Comparison of ENCODE assay signal across 26 cellular contexts in genomic region chr7:110664798-110665197, GRCh38.
DNase-seq lines count a peak whose midpoint lies in the region; ATAC-seq, FAIRE-seq and TF ChIP-seq lines count a peak whose summit lies in the region.
"Had no signal": no experiment of that assay in that cellular context is flagged by ENCODE, and none has a peak within 500 bp of the region (broad histone marks: within the 10 kb centered on the region; RNA-seq: fewer than 3 reads in every experiment).

No MANE protein-coding gene starts in this region.

- H3K9me3 ChIP-seq in SK-N-MC (ENCODE audit: low read depth, low read length), result no peaks in the 10 kb centered on the region
- no peaks in the 10 kb centered on the region for H3K9me3 ChIP-seq in endothelial cell of umbilical vein (replicated peaks; ENCODE audit: control insufficient read depth, insufficient read depth, low read length)

- dilution Hi-C loops in endothelial cell of umbilical vein (cut with MboI; ENCODE audit: extremely low pct_ligation_motif_present, low sequenced_read_pairs), result no loop called here

- no peak overlapping the region for H3K4me3 Mint-ChIP-seq in nephron progenitor cell
- H3K4me3 Mint-ChIP-seq: CD4-positive, CD25-positive, alpha-beta regulatory T cell; CD8-positive, alpha-beta memory T cell; GM23338 had no signal

- H4K20me1 ChIP-seq in endothelial cell of umbilical vein (replicated peaks; ENCODE audit: control insufficient read depth, extremely low read depth, insufficient read depth, low read length), result no peaks in the 10 kb centered on the region

- H3K36me3 Mint-ChIP-seq in nephron progenitor cell (ENCODE audit: low read depth), result peaks cover 17% of the 10 kb centered on the region

- H3K27ac Mint-ChIP-seq in nephron progenitor cell, result peak overlapping the region; percentile 11
- H3K27ac Mint-ChIP-seq: CD4-positive, CD25-positive, alpha-beta regulatory T cell; GM23338; HFFc6 had no signal

- POLR2A ChIA-PET in endothelial cell of umbilical vein (lab: Charles Lee), result no interaction called here

- no peak for TF ChIP-seq POLR2A in endothelial cell of umbilical vein (IDR thresholded peaks at IDR 0.05; ENCODE audit: low read depth, low read length)

- H3K27me3 ChIP-seq in endothelial cell of umbilical vein (ENCODE audit: control insufficient read depth in 2 of 2, insufficient read depth in 2 of 2, low read length in 2 of 2), result no peaks in the 10 kb centered on the region
- H3K27me3 ChIP-seq: BE2C had no signal

- no peaks in the 10 kb centered on the region for H3K9me1 ChIP-seq in endothelial cell of umbilical vein (replicated peaks; ENCODE audit: control insufficient read depth, extremely low read depth, insufficient read depth, low read length)

- peaks cover 33% of the 10 kb centered on the region for H3K9me3 Mint-ChIP-seq in nephron progenitor cell

- DNase-seq in SK-N-MC (ENCODE audit: low read depth, low spot score) (peak; percentile 3), endothelial cell of umbilical vein (ENCODE audit: low read depth, low spot score) (no peak), fibroblast of peridontal ligament (ENCODE audit: extremely low read depth) (peak; percentile 1), nephron progenitor cell (no peak), ureter (ENCODE audit: low spot score) (no peak), NCI-H345 treated with DMSO at 0.1 percent for 48 hours (lab: John Stamatoyannopoulos, UW; ENCODE audit: unreplicated experiment) (no peak)
- no peak for DNase-seq in stimulated activated CD4-positive, alpha-beta T cell treated with anti-CD3 and anti-CD28 coated beads, Interleukin-2, amount 100 ng/mL, for 24 hours
- DNase-seq: ACHN; BE2C; C1 segment of cervical spinal cord; CD4-positive, CD25-positive, alpha-beta regulatory T cell; CD8-positive, alpha-beta memory T cell; COR-L47; DMS 273 treated with DMSO at 0.1 percent for 48 hours; DMS53; HCEC 1CT; HFFc6; IMR-90 had no signal

- intact Hi-C loops in endothelial cell of umbilical vein (cut with micrococcal nuclease), result no loop called here

- no peak for ATAC-seq in GM21529 (IDR thresholded peaks at IDR 0.05; ENCODE audit: unreplicated experiment)
- ATAC-seq: GM23338, K562 had no signal

- no peak overlapping the region for H3K4me2 ChIP-seq in endothelial cell of umbilical vein (ENCODE audit: insufficient read depth, low read length)
- H3K4me2 ChIP-seq: GM23338 had no signal

- H3K27me3 Mint-ChIP-seq in nephron progenitor cell (ENCODE audit: low read depth, poor library complexity), result peaks cover 4% of the 10 kb centered on the region
- H3K27me3 Mint-ChIP-seq: CD4-positive, CD25-positive, alpha-beta regulatory T cell; CD8-positive, alpha-beta memory T cell had no signal

- H3K36me3 ChIP-seq in SK-N-MC (ENCODE audit: insufficient read depth, low read length) (no peaks in the 10 kb centered on the region), endothelial cell of umbilical vein (ENCODE audit: control insufficient read depth in 2 of 2, extremely low read depth in 1 of 2, insufficient read depth in 2 of 2, low read length in 2 of 2) (no peaks in the 10 kb centered on the region)
- H3K36me3 ChIP-seq: BE2C had no signal

- H3K9ac ChIP-seq in SK-N-MC (ENCODE audit: insufficient read length) (peak overlapping the region; percentile 47), endothelial cell of umbilical vein (replicated peaks; ENCODE audit: extremely low read depth, insufficient read depth, low read length) (no peak overlapping the region)

- BruUV-seq in endothelial cell of umbilical vein (replicated peaks; lab: Mats Ljungman, UMichigan), result no TSS peak

- peak; percentile 40 for FAIRE-seq in endothelial cell of umbilical vein (lab: Jason Lieb, UNC)
- FAIRE-seq: G401.6, GM12891, GM18507, H54, HTR-8/SVneo, K562 had no signal

- H3K79me2 ChIP-seq in endothelial cell of umbilical vein (ENCODE audit: control insufficient read depth, insufficient read depth, low read length), result no peaks in the 10 kb centered on the region

- peak overlapping the region; percentile 42 for H3K4me3 ChIP-seq in SK-N-MC
- H3K4me3 ChIP-seq in endothelial cell of umbilical vein (replicated peaks in 1 of 3; ENCODE audit: insufficient read depth in 1 of 3, low read depth in 1 of 3, low read length in 3 of 3), result no peak overlapping the region
- H3K4me3 ChIP-seq: GM23338, K562 had no signal

- CTCF ChIA-PET in endothelial cell of umbilical vein (lab: Charles Lee), result interaction anchor here (1.6 kb wide), 1 partner anchor 19 kb away, joined by 3 read pairs; no protein-coding TSS in a partner anchor

- no peaks in the 10 kb centered on the region for H3K4me1 ChIP-seq in endothelial cell of umbilical vein (ENCODE audit: control insufficient read depth, extremely low read depth, insufficient read depth, low read length)
- H3K4me1 ChIP-seq: BE2C had no signal

- no peak overlapping the region for H2AFZ ChIP-seq in endothelial cell of umbilical vein (ENCODE audit: low read depth, low read length)

- H3K4me1 Mint-ChIP-seq in nephron progenitor cell, result no peaks in the 10 kb centered on the region
- H3K4me1 Mint-ChIP-seq: CD4-positive, CD25-positive, alpha-beta regulatory T cell; CD8-positive, alpha-beta memory T cell; GM23338 had no signal

- no peak for TF ChIP-seq CTCF in endothelial cell of umbilical vein (IDR thresholded peaks at IDR 0.05; ENCODE audit: extremely low read depth in 1 of 2, insufficient read depth in 1 of 2, low read depth in 1 of 2, low read length in 2 of 2)
- TF ChIP-seq CTCF in nephron progenitor cell (IDR thresholded peaks at IDR 0.05), result no peak

- H3K27ac ChIP-seq in SK-N-MC (peak overlapping the region; percentile 79), endothelial cell of umbilical vein (ENCODE audit: insufficient read depth, low read depth, low read length) (no peak overlapping the region)

TF ChIP-seq in endothelial cell of umbilical vein, 7 proteins besides CTCF, POLR2A, EP300 and RAD21:
- TF ChIP-seq, protein P1, sequence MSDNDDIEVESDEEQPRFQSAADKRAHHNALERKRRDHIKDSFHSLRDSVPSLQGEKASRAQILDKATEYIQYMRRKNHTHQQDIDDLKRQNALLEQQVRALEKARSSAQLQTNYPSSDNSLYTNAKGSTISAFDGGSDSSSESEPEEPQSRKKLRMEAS (IDR thresholded peaks at IDR 0.05; ENCODE audit: insufficient read depth, insufficient read length), result no peak
- TF ChIP-seq JUN (IDR thresholded peaks at IDR 0.05; ENCODE audit: borderline replicate concordance, insufficient read depth, insufficient read length, low read depth), result no peak
- TF ChIP-seq FOS (IDR thresholded peaks at IDR 0.05; ENCODE audit: borderline replicate concordance, insufficient read depth, low read length), result no peak
- no peak for TF ChIP-seq MYC (IDR thresholded peaks at IDR 0.05; ENCODE audit: low read depth, low read length)
- TF ChIP-seq POLR2AphosphoS5 (IDR thresholded peaks at IDR 0.05; ENCODE audit: insufficient read depth, low read depth, low read length), result no peak
- no peak for TF ChIP-seq GATA2 (IDR thresholded peaks at IDR 0.05; ENCODE audit: insufficient read depth, insufficient read length, low read depth, low read length)
- TF ChIP-seq EZH2 (IDR thresholded peaks at IDR 0.05; ENCODE audit: borderline replicate concordance, low read depth, low read length, severe bottlenecking), result no peak

Comparison
In these comparisons a context has a peak if more than half of its experiments do, and no peak if none do; other contexts are left out.
1. DNase-seq: peak in SK-N-MC (single experiment) and fibroblast of peridontal ligament (single experiment); none in endothelial cell of umbilical vein (single experiment), nephron progenitor cell (single experiment), ureter (single experiment), NCI-H345 treated with DMSO at 0.1 percent for 48 hours (single experiment) and stimulated activated CD4-positive, alpha-beta T cell treated with anti-CD3 and anti-CD28 coated beads, Interleukin-2, amount 100 ng/mL, for 24 hours (0 of 2).